In genomic region chr2:189128961-189129360, GRCh38 we compare ENCODE assay signal across 26 cellular contexts. TPM values are rescaled to one million over a fixed set of nuclear protein-coding genes. Genes with fewer than 3 reads are reported as not detected.
DNase-seq lines count a peak whose midpoint lies in the region; TF ChIP-seq lines count a peak whose summit lies in the region.
"Had no signal": no experiment of that assay in that cellular context is flagged by ENCODE, and none has a peak within 500 bp of the region (broad histone marks: within the 10 kb centered on the region; RNA-seq: fewer than 3 reads in every experiment).

No MANE protein-coding gene starts in this region.

- POLR2A ChIA-PET in HEK293 (lab: Yijun Ruan, JAX): no interaction called here

- H3K4me1 ChIP-seq in HEK293 (ENCODE audit: control insufficient read depth, insufficient read depth, low read length): peaks cover 12% of the 10 kb centered on the region; the same call in 1 of the 2 replicates
- H3K4me1 ChIP-seq in hepatocyte (ENCODE audit: insufficient read depth): peaks cover 2% of the 10 kb centered on the region
- peaks cover 0 to 69% (median 0%) of the 10 kb centered on the region in 4 donors for H3K4me1 ChIP-seq in tibial artery
- H3K4me1 ChIP-seq: BLaER1, body of pancreas had no signal

- H3K4me2 ChIP-seq in hepatocyte: peak overlapping the region; percentile 3
- H3K4me2 ChIP-seq: BLaER1 had no signal

- no peak for TF ChIP-seq CTCF in HEK293 (tag by site-specific recombination; IDR thresholded peaks at IDR 0.05)
- TF ChIP-seq CTCF in astrocyte of the spinal cord (IDR thresholded peaks at IDR 0.05; ENCODE audit: low read depth, low read length): no peak
- TF ChIP-seq CTCF in hepatocyte (IDR thresholded peaks at IDR 0.05; ENCODE audit: poor library complexity): no peak
- TF ChIP-seq CTCF in tibial artery (IDR thresholded peaks at IDR 0.05): no peak
- no peak for TF ChIP-seq CTCF in endothelial cell (IDR thresholded peaks at IDR 0.05; ENCODE audit: unreplicated experiment)

- H3K27ac Mint-ChIP-seq in endothelial cell (ENCODE audit: unreplicated experiment): no peak overlapping the region
- H3K27ac Mint-ChIP-seq: activated CD8-positive, alpha-beta T cell treated with anti-CD3 and anti-CD28 coated beads for 36 hours; activated naive CD4-positive, alpha-beta T cell treated with anti-CD3 and anti-CD28 coated beads, Interleukin-2, amount 10 ng/mL, durations not matched to agents 7 days and 5 days; IgD-negative memory B cell had no signal

- H3K4me3 ChIP-seq in HEK293 (ENCODE audit: low read depth, low read length): no peak overlapping the region
- no peak overlapping the region for H3K4me3 ChIP-seq in astrocyte of the spinal cord (ENCODE audit: low read depth, low read length)
- H3K4me3 ChIP-seq in hepatocyte: no peak overlapping the region
- H3K4me3 ChIP-seq in tibial artery: no peak overlapping the region
- H3K4me3 ChIP-seq: BLaER1, body of pancreas had no signal

- H3K36me3 ChIP-seq in HEK293 (ENCODE audit: control insufficient read depth in 2 of 2, insufficient read depth in 1 of 2, low read length in 2 of 2) (no peaks in the 10 kb centered on the region), hepatocyte (replicated peaks; ENCODE audit: insufficient read depth, low read depth) (no peaks in the 10 kb centered on the region), tibial artery (no peaks in the 10 kb centered on the region)
- H3K36me3 ChIP-seq: BLaER1, thoracic aorta had no signal

- peaks cover 84% of the 10 kb centered on the region for H3K79me2 ChIP-seq in hepatocyte

- DNase-seq in astrocyte of the spinal cord (ENCODE audit: low read depth, low spot score) (peak; percentile 72), hepatocyte (ENCODE audit: low spot score) (no peak), tibial artery (no peak), endothelial cell (ENCODE audit: low spot score) (no peak), NCI-H1694 treated with DMSO at 0.1 percent for 48 hours (lab: John Stamatoyannopoulos, UW) (no peak)
- DNase-seq in activated CD4-positive, alpha-beta T cell treated with anti-CD3 and anti-CD28 coated beads, Interleukin-2, amount 50 U/mL, for 48 hours: no peak
- DNase-seq: activated CD4-positive, CD25-positive, alpha-beta regulatory T cell; activated CD8-positive, alpha-beta T cell treated with anti-CD3 and anti-CD28 coated beads for 36 hours; activated naive CD4-positive, alpha-beta T cell treated with anti-CD3 and anti-CD28 coated beads, Interleukin-2, amount 10 ng/mL, durations not matched to agents 7 days and 5 days; activated T-cell treated with anti-CD3 and anti-CD28 coated beads, Interleukin-2, amount 50 U/mL, for 1 hour; body of pancreas; Calu3; dermis blood vessel endothelial cell; GF-D8; H9; NCI-H1436; NCI-H2171 treated with DMSO at 0.1 percent for 48 hours; NCI-H748 treated with DMSO at 0.1 percent for 48 hours; stimulated activated CD4-positive, alpha-beta T cell treated with anti-CD3 and anti-CD28 coated beads, Interleukin-15, amount 100 ng/mL, for 24 hours; T1000 had no signal

- H3K27me3 Mint-ChIP-seq in endothelial cell (ENCODE audit: unreplicated experiment): peaks cover 3% of the 10 kb centered on the region
- H3K27me3 Mint-ChIP-seq: activated naive CD4-positive, alpha-beta T cell treated with anti-CD3 and anti-CD28 coated beads, Interleukin-2, amount 10 ng/mL, durations not matched to agents 7 days and 5 days had no signal

- WGBS in hepatocyte (ENCODE audit: low lambda C conversion rate, missing lambda C conversion rate): 54% methylated on average over 4 of the region's 4 CpGs

- intact Hi-C loops in tibial artery (cut with DNase I; ENCODE audit: low total_unique reads): no loop called here

- H3K9me3 ChIP-seq in HEK293 (ENCODE audit: control insufficient read depth, insufficient read depth, low read depth, low read length): no peaks in the 10 kb centered on the region
- no peaks in the 10 kb centered on the region for H3K9me3 ChIP-seq in hepatocyte (ENCODE audit: low read depth)
- no peaks in the 10 kb centered on the region for H3K9me3 ChIP-seq in tibial artery
- H3K9me3 ChIP-seq: BLaER1, body of pancreas, thoracic aorta had no signal

- in situ Hi-C loops in astrocyte of the spinal cord (cut with HindIII; ENCODE audit: low sequenced_read_pairs): no loop called here

- H3K27ac ChIP-seq in HEK293 (ENCODE audit: extremely low read depth, low read depth, low read length): no peak overlapping the region
- no peak overlapping the region for H3K27ac ChIP-seq in hepatocyte
- peak overlapping the region; percentile 31 to 38 for H3K27ac ChIP-seq in tibial artery
- H3K27ac ChIP-seq: BLaER1, body of pancreas, epithelial cell of prostate, HL-60 had no signal

- H3K27me3 ChIP-seq in hepatocyte (no peaks in the 10 kb centered on the region), tibial artery (no peaks in the 10 kb centered on the region)
- H3K27me3 ChIP-seq: BLaER1, body of pancreas had no signal

- H3K4me1 Mint-ChIP-seq in endothelial cell (ENCODE audit: unreplicated experiment): peaks cover 18% of the 10 kb centered on the region
- H3K4me1 Mint-ChIP-seq: activated naive CD4-positive, alpha-beta T cell treated with anti-CD3 and anti-CD28 coated beads, Interleukin-2, amount 10 ng/mL, durations not matched to agents 7 days and 5 days; IgD-negative memory B cell had no signal

- no peaks in the 10 kb centered on the region for H3K9me2 ChIP-seq in hepatocyte (replicated peaks; ENCODE audit: insufficient read depth)

- H3K36me3 Mint-ChIP-seq in endothelial cell (ENCODE audit: low read depth, unreplicated experiment): no peaks in the 10 kb centered on the region
- H3K36me3 Mint-ChIP-seq: activated naive CD4-positive, alpha-beta T cell treated with anti-CD3 and anti-CD28 coated beads, Interleukin-2, amount 10 ng/mL, durations not matched to agents 7 days and 5 days; IgD-negative memory B cell had no signal

- no peak overlapping the region for H2AFZ ChIP-seq in hepatocyte

- CTCF ChIA-PET in HEK293 (lab: Yijun Ruan, JAX): interaction anchor here (2.4 kb wide), 1 partner anchor 14 kb away, joined by 13 read pairs; no protein-coding TSS in a partner anchor

- peaks cover 4% of the 10 kb centered on the region for H4K20me1 ChIP-seq in hepatocyte (ENCODE audit: insufficient read depth, poor library complexity, severe bottlenecking)
- H4K20me1 ChIP-seq: BLaER1 had no signal

- H3K4me3 Mint-ChIP-seq in endothelial cell (ENCODE audit: unreplicated experiment): no peak overlapping the region
- H3K4me3 Mint-ChIP-seq: activated CD8-positive, alpha-beta T cell treated with anti-CD3 and anti-CD28 coated beads for 36 hours; activated naive CD4-positive, alpha-beta T cell treated with anti-CD3 and anti-CD28 coated beads, Interleukin-2, amount 10 ng/mL, durations not matched to agents 7 days and 5 days; H9; IgD-negative memory B cell had no signal

- no peaks in the 10 kb centered on the region for H3K9me3 Mint-ChIP-seq in endothelial cell (ENCODE audit: unreplicated experiment)
- H3K9me3 Mint-ChIP-seq: activated CD8-positive, alpha-beta T cell treated with anti-CD3 and anti-CD28 coated beads for 36 hours; activated naive CD4-positive, alpha-beta T cell treated with anti-CD3 and anti-CD28 coated beads, Interleukin-2, amount 10 ng/mL, durations not matched to agents 7 days and 5 days; H9; IgD-negative memory B cell had no signal

TF ChIP-seq in HEK293, 187 proteins besides CTCF, POLR2A, EP300 and RAD21:
- TF ChIP-seq, protein P1, sequence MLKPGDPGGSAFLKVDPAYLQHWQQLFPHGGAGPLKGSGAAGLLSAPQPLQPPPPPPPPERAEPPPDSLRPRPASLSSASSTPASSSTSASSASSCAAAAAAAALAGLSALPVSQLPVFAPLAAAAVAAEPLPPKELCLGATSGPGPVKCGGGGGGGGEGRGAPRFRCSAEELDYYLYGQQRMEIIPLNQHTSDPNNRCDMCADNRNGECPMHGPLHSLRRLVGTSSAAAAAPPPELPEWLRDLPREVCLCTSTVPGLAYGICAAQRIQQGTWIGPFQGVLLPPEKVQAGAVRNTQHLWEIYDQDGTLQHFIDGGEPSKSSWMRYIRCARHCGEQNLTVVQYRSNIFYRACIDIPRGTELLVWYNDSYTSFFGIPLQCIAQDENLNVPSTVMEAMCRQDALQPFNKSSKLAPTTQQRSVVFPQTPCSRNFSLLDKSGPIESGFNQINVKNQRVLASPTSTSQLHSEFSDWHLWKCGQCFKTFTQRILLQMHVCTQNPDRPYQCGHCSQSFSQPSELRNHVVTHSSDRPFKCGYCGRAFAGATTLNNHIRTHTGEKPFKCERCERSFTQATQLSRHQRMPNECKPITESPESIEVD (tag by site-specific recombination; IDR thresholded peaks at IDR 0.05): peak; percentile 50
- TF ChIP-seq ZNF280C (tag by site-specific recombination; IDR thresholded peaks at IDR 0.05): no peak
- TF ChIP-seq, protein P2, sequence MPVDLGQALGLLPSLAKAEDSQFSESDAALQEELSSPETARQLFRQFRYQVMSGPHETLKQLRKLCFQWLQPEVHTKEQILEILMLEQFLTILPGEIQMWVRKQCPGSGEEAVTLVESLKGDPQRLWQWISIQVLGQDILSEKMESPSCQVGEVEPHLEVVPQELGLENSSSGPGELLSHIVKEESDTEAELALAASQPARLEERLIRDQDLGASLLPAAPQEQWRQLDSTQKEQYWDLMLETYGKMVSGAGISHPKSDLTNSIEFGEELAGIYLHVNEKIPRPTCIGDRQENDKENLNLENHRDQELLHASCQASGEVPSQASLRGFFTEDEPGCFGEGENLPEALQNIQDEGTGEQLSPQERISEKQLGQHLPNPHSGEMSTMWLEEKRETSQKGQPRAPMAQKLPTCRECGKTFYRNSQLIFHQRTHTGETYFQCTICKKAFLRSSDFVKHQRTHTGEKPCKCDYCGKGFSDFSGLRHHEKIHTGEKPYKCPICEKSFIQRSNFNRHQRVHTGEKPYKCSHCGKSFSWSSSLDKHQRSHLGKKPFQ (tag by site-specific recombination; IDR thresholded peaks at IDR 0.05): peak; percentile 56; the same call in 1 of the 2 replicates
TF ChIP-seq in HEK293: peak in this region for 2.

RNA-seq across cellular contexts. Expression of gene COL5A2, which starts 50.6 kb away (rescaled TPM):
- 344 and 406 TPM in 2 replicates for total RNA-seq in hepatocyte
- 131 and 137 TPM in 2 replicates for polyA plus RNA-seq in hepatocyte
- total RNA-seq in endothelial cell (ENCODE audit: unreplicated experiment): 243 TPM
- polyA plus RNA-seq: IgD-negative memory B cell had no signal

Comparison
In these comparisons a context has a peak if more than half of its experiments do, and no peak if none do; other contexts are left out.
1. H3K27ac ChIP-seq: peak in tibial artery (2 of 2); none in HEK293 (single experiment) and hepatocyte (single experiment).